Comparison of ENCODE assay signal across 8 cellular contexts in genomic region chr6:144285798-144286502, GRCh38. TPM values are rescaled to one million over a fixed set of nuclear protein-coding genes. Genes with fewer than 3 reads are reported as not detected.
DNase-seq lines count a peak whose midpoint lies in the region; ATAC-seq and TF ChIP-seq lines count a peak whose summit lies in the region.

No MANE protein-coding gene starts in this region.

- H3K27ac ChIP-seq in RWPE2 (ENCODE audit: poor library complexity, severe bottlenecking) (peak overlapping the region; percentile 86), cardiac muscle cell (peak overlapping the region; percentile 87)

- H3K4me1 ChIP-seq in RWPE2 (ENCODE audit: insufficient read depth, poor library complexity, severe bottlenecking) (peaks cover 4% of the 10 kb centered on the region), cardiac muscle cell (ENCODE audit: low read depth) (peaks cover 4% of the 10 kb centered on the region)

- H3K9me3 Mint-ChIP-seq in activated naive CD8-positive, alpha-beta T cell treated with anti-CD3 and anti-CD28 coated beads, Interleukin-2, amount 10 ng/mL, durations not matched to agents 7 days and 5 days: no peaks in the 10 kb centered on the region

- H3K27me3 ChIP-seq in RWPE2 (ENCODE audit: insufficient read depth, poor library complexity, severe bottlenecking) (no peaks in the 10 kb centered on the region), cardiac muscle cell (no peaks in the 10 kb centered on the region)

- POLR2A ChIA-PET in activated naive CD8-positive, alpha-beta T cell treated with anti-CD3 and anti-CD28 coated beads, Interleukin-2, amount 10 ng/mL, durations not matched to agents 7 days and 5 days (lab: Charles Lee): interaction anchor here (0.9 to 1.8 kb wide), 6 partner anchors 20 to 221 kb away, joined by 4 to 11 read pairs (median 6); no protein-coding TSS in a partner anchor

- no peak for TF ChIP-seq CTCF in RWPE2 (IDR thresholded peaks at IDR 0.05; ENCODE audit: poor library complexity, severe bottlenecking)
- no peak for TF ChIP-seq CTCF in cardiac muscle cell (IDR thresholded peaks at IDR 0.05; ENCODE audit: low read depth, low read length)
- TF ChIP-seq CTCF in omental fat pad (IDR thresholded peaks at IDR 0.05): no peak

- H3K36me3 Mint-ChIP-seq in activated naive CD8-positive, alpha-beta T cell treated with anti-CD3 and anti-CD28 coated beads, Interleukin-2, amount 10 ng/mL, durations not matched to agents 7 days and 5 days: peaks cover 9% of the 10 kb centered on the region

- peak overlapping the region; percentile 89 for H3K27ac Mint-ChIP-seq in activated naive CD8-positive, alpha-beta T cell treated with anti-CD3 and anti-CD28 coated beads, Interleukin-2, amount 10 ng/mL, durations not matched to agents 7 days and 5 days

- DNase-seq in DMS 273 (lab: John Stamatoyannopoulos, UW; ENCODE audit: unreplicated experiment) (peak; percentile 54), DMS 273 treated with DMSO at 0.1 percent for 48 hours (lab: John Stamatoyannopoulos, UW) (no peak), RWPE2 (ENCODE audit: low spot score) (peak; percentile 76), cardiac muscle cell (ENCODE audit: low read depth in 1 of 2, low spot score in 1 of 2) (peak; percentile 57 to 83), omental fat pad (ENCODE audit: low spot score) (peak; percentile 28), NCI-H524 treated with DMSO at 0.1 percent for 48 hours (lab: John Stamatoyannopoulos, UW) (no peak)
- DNase-seq in activated naive CD8-positive, alpha-beta T cell treated with anti-CD3 and anti-CD28 coated beads, Interleukin-2, amount 10 ng/mL, durations not matched to agents 7 days and 5 days: peak; percentile 72

- peaks cover 3% of the 10 kb centered on the region for H3K27me3 Mint-ChIP-seq in activated naive CD8-positive, alpha-beta T cell treated with anti-CD3 and anti-CD28 coated beads, Interleukin-2, amount 10 ng/mL, durations not matched to agents 7 days and 5 days

- H3K9me3 ChIP-seq in RWPE2 (ENCODE audit: severe bottlenecking): no peaks in the 10 kb centered on the region
- H3K9me3 ChIP-seq in cardiac muscle cell (ENCODE audit: low read depth): no peaks in the 10 kb centered on the region

- H3K36me3 ChIP-seq in RWPE2 (ENCODE audit: low read depth) (peaks cover 9% of the 10 kb centered on the region; the same call in 1 of the 2 replicates), cardiac muscle cell (no peaks in the 10 kb centered on the region)

- peak; percentile 46 for ATAC-seq in HG02885 (IDR thresholded peaks at IDR 0.05; ENCODE audit: poor library complexity, unreplicated experiment)
- peak; percentile 19 for ATAC-seq in RWPE2 (ENCODE audit: low read depth)
- peak; percentile 66 for ATAC-seq in activated naive CD8-positive, alpha-beta T cell treated with anti-CD3 and anti-CD28 coated beads, Interleukin-2, amount 10 ng/mL, durations not matched to agents 7 days and 5 days (ENCODE audit: low read depth)
- ATAC-seq in omental fat pad (ENCODE audit: low FRiP score): peak; percentile 45

- peaks cover 26% of the 10 kb centered on the region for H3K4me1 Mint-ChIP-seq in activated naive CD8-positive, alpha-beta T cell treated with anti-CD3 and anti-CD28 coated beads, Interleukin-2, amount 10 ng/mL, durations not matched to agents 7 days and 5 days

- H3K4me3 Mint-ChIP-seq in activated naive CD8-positive, alpha-beta T cell treated with anti-CD3 and anti-CD28 coated beads, Interleukin-2, amount 10 ng/mL, durations not matched to agents 7 days and 5 days: peak overlapping the region; percentile 95

- peak overlapping the region; percentile 74 for H3K4me3 ChIP-seq in RWPE2 (ENCODE audit: severe bottlenecking)
- H3K4me3 ChIP-seq in cardiac muscle cell: peak overlapping the region; percentile 54

RNA-seq across cellular contexts. Expression of gene UTRN, which starts 0.8 kb away (rescaled TPM):
- 100 to 1,000 TPM; 179 to 199 TPM for total RNA-seq in activated naive CD8-positive, alpha-beta T cell treated with anti-CD3 and anti-CD28 coated beads, Interleukin-2, amount 10 ng/mL, durations not matched to agents 7 days and 5 days
- 93.8 and 106 TPM in 2 replicates for total RNA-seq in cardiac muscle cell
- 44.5 and 49.4 TPM in 2 replicates for polyA plus RNA-seq in cardiac muscle cell
- total RNA-seq in omental fat pad: 100 to 1,000 TPM; 172 to 283 (median 226) TPM

Comparison
In these comparisons a context has a peak if more than half of its experiments do, and no peak if none do; other contexts are left out.
1. DNase-seq: peak in DMS 273 (single experiment), RWPE2 (single experiment), activated naive CD8-positive, alpha-beta T cell treated with anti-CD3 and anti-CD28 coated beads, Interleukin-2, amount 10 ng/mL, durations not matched to agents 7 days and 5 days (single experiment), cardiac muscle cell (2 of 2) and omental fat pad (single experiment); none in DMS 273 treated with DMSO at 0.1 percent for 48 hours (single experiment) and NCI-H524 treated with DMSO at 0.1 percent for 48 hours (single experiment).
2. Peak in every context shown above with its lines, with median percentiles within 50 percentile points of each other: ATAC-seq.